Comparison of ENCODE assay signal across 1 cellular context in the genomic region with DNA sequence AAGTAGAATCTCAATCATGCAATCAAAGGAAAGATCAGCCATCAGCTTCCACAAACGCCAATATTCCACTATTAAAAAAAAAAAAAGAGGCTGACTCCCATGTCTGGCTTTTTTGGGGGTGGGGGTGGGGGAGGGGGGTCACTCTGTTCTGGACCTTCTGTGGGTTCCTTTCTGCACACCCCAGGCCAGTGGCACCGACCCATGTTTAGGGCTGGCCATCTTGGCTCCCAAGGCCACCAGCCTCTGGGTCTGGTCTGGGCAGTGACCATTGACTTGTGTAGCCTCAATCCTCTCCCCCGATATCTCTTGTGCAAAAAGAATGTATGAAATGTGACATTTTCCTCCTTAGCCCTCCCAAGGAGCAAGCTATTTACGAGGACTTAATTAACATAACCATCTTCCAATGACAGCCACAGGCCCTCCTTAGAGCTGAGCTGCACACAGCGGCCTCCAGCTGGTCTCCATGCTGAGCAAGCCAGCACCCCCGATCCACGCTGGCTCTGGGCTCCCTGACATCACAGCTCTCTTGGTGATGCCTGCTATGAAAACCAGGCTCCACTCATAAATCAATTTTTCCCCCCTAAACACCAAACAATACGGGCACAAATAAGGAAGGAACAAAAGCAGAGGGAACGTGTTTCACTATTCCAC.
TF ChIP-seq lines count a peak whose summit lies in the region.

No MANE protein-coding gene starts in this region.

TF ChIP-seq in neural cell, 6 proteins besides CTCF, POLR2A, EP300 and RAD21:
- no peak for TF ChIP-seq SMC3 (conservative IDR thresholded peaks at IDR 0.05; ENCODE audit: poor library complexity)
- TF ChIP-seq MXI1 (conservative IDR thresholded peaks at IDR 0.05; ENCODE audit: poor library complexity, severe bottlenecking), result no peak
- TF ChIP-seq POLR2AphosphoS5 (IDR thresholded peaks at IDR 0.05), result no peak
- TF ChIP-seq, protein P1, sequence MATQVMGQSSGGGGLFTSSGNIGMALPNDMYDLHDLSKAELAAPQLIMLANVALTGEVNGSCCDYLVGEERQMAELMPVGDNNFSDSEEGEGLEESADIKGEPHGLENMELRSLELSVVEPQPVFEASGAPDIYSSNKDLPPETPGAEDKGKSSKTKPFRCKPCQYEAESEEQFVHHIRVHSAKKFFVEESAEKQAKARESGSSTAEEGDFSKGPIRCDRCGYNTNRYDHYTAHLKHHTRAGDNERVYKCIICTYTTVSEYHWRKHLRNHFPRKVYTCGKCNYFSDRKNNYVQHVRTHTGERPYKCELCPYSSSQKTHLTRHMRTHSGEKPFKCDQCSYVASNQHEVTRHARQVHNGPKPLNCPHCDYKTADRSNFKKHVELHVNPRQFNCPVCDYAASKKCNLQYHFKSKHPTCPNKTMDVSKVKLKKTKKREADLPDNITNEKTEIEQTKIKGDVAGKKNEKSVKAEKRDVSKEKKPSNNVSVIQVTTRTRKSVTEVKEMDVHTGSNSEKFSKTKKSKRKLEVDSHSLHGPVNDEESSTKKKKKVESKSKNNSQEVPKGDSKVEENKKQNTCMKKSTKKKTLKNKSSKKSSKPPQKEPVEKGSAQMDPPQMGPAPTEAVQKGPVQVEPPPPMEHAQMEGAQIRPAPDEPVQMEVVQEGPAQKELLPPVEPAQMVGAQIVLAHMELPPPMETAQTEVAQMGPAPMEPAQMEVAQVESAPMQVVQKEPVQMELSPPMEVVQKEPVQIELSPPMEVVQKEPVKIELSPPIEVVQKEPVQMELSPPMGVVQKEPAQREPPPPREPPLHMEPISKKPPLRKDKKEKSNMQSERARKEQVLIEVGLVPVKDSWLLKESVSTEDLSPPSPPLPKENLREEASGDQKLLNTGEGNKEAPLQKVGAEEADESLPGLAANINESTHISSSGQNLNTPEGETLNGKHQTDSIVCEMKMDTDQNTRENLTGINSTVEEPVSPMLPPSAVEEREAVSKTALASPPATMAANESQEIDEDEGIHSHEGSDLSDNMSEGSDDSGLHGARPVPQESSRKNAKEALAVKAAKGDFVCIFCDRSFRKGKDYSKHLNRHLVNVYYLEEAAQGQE (IDR thresholded peaks at IDR 0.05; ENCODE audit: borderline replicate concordance), result no peak
- no peak for TF ChIP-seq EZH2 (IDR thresholded peaks at IDR 0.05; ENCODE audit: borderline replicate concordance, insufficient read depth, low read length, poor library complexity, severe bottlenecking)
- TF ChIP-seq TAF1 (IDR thresholded peaks at IDR 0.05; ENCODE audit: low read depth), result no peak
TF ChIP-seq in neural cell: peak in this region for 0.
